18 cellular contexts compared by ENCODE assay signal in the genomic region with DNA sequence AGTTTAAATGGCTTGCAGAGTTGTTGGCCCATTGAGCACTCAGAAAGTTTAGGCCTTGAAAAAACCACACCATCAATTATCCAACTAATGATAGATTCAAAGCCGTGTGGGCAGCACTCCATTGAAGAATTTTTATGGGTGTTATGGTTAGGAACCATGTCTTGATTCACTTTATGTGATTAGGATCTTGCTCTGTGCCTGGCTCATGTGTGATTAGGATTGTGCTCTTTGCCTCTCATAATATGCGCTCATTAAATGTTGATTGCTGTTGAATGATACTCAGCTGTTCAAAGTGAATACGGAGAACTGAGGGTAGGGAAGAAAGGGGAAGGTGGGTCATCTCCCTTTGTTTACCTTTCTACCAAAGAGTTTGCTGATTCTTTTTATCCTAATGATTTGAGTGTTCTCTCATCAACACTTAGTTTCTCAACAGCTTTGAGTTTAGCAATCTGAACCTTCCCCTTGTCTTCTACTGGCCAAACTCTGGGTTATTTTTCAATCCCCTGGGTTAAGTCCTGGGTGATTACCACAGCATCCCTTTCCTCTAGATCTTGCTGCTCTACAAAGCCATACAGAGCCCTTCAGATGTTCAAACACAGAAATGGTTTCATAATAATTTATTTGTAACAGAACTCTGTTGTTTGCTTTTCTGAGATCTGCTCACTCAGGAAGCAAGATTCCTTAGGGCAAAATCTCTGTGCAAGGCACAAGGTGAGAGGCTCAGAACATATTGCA.
DNase-seq lines count a peak whose midpoint lies in the region; ATAC-seq and TF ChIP-seq lines count a peak whose summit lies in the region.
"Had no signal": no experiment of that assay in that cellular context is flagged by ENCODE, and none has a peak within 500 bp of the region (broad histone marks: within the 10 kb centered on the region; RNA-seq: fewer than 3 reads in every experiment).

No MANE protein-coding gene starts in this region.

- TF ChIP-seq CTCF in lower lobe of right lung (IDR thresholded peaks at IDR 0.05) (no peak), right atrium auricular region (IDR thresholded peaks at IDR 0.05) (no peak)

- H3K4me3 ChIP-seq in BLaER1 (peak overlapping the region; percentile 46; the same call in 1 of the 2 replicates), lower lobe of right lung (no peak overlapping the region), right atrium auricular region (no peak overlapping the region)
- H3K4me3 ChIP-seq: K562 had no signal

- H3K27ac ChIP-seq in BLaER1, result peak overlapping the region; percentile 66
- no peak overlapping the region for H3K27ac ChIP-seq in lower lobe of right lung
- no peak overlapping the region for H3K27ac ChIP-seq in right atrium auricular region
- H3K27ac ChIP-seq: HL-60, RWPE1 had no signal

- H3K9me3 ChIP-seq in BLaER1 (no peaks in the 10 kb centered on the region), lower lobe of right lung (no peaks in the 10 kb centered on the region), right atrium auricular region (no peaks in the 10 kb centered on the region)

- no peaks in the 10 kb centered on the region for H4K20me1 ChIP-seq in BLaER1

- peak; percentile 24 to 42 for DNase-seq in NOMO-1 (lab: John Stamatoyannopoulos, UW; ENCODE audit: unreplicated experiment in 2 of 2)
- peak; percentile 32 for DNase-seq in amniotic epithelial cell (ENCODE audit: low read depth)
- DNase-seq in lower lobe of right lung, result no peak
- DNase-seq in dermis blood vessel endothelial cell, result no peak
- no peak for DNase-seq in NCI-H2196 (lab: John Stamatoyannopoulos, UW; ENCODE audit: unreplicated experiment)
- DNase-seq in right atrium auricular region (ENCODE audit: low spot score), result no peak
- DNase-seq: CD8-positive, alpha-beta memory T cell; DND-41; GDM1; NCI-H1105; NCI-H187; NCI-H446 treated with DMSO at 0.1 percent for 48 hours; NCI-H82 had no signal

- H3K4me1 ChIP-seq in BLaER1 (peaks cover 60% of the 10 kb centered on the region), lower lobe of right lung (no peaks in the 10 kb centered on the region), right atrium auricular region (no peaks in the 10 kb centered on the region)

- peak overlapping the region; percentile 36; the same call in 1 of the 2 replicates for H3K9ac ChIP-seq in BLaER1

- intact Hi-C loops in lower lobe of right lung (cut with DNase I), result no loop called here

- H3K36me3 ChIP-seq in BLaER1, result no peaks in the 10 kb centered on the region
- no peaks in the 10 kb centered on the region for H3K36me3 ChIP-seq in lower lobe of right lung
- H3K36me3 ChIP-seq in right atrium auricular region, result no peaks in the 10 kb centered on the region

- H3K4me2 ChIP-seq in BLaER1, result peak overlapping the region; percentile 79

- ATAC-seq in lower lobe of right lung (peak; percentile 41 to 42), GM21786 (IDR thresholded peaks at IDR 0.05; ENCODE audit: unreplicated experiment) (no peak)
- ATAC-seq: K562 had no signal

- H3K27me3 ChIP-seq in BLaER1 (no peaks in the 10 kb centered on the region), lower lobe of right lung (ENCODE audit: low read depth) (no peaks in the 10 kb centered on the region), right atrium auricular region (no peaks in the 10 kb centered on the region)

Comparison
In these comparisons a context has a peak if more than half of its experiments do, and no peak if none do; other contexts are left out.
1. DNase-seq: peak in NOMO-1 (2 of 2) and amniotic epithelial cell (single experiment); none in lower lobe of right lung (single experiment), dermis blood vessel endothelial cell (single experiment), NCI-H2196 (single experiment) and right atrium auricular region (single experiment).